In the genomic region with DNA sequence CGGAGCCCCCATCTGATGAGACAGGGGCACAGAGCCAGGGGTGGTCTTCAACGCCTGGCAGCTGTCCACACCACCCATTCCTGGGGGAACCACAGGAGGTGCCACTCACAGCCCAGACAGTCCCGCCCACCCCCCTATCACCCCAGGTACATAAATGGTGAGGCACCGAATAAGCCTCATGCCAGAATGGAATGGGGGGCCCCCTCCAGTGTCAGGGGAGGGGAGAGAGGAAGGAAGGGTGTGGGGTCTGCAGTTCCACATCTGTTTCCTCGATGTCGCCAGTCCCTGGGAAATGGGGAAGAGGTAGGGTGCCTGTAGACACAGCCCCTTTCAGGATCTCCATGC, we compare ENCODE assay signal across 11 cellular contexts. TPM values are rescaled to one million over a fixed set of nuclear protein-coding genes. Genes with fewer than 3 reads are reported as not detected.
DNase-seq lines count a peak whose midpoint lies in the region; ATAC-seq, FAIRE-seq and TF ChIP-seq lines count a peak whose summit lies in the region.
"Had no signal": no experiment of that assay in that cellular context is flagged by ENCODE, and none has a peak within 500 bp of the region (broad histone marks: within the 10 kb centered on the region; RNA-seq: fewer than 3 reads in every experiment).

No MANE protein-coding gene starts in this region.

- no peak for ATAC-seq in naive thymus-derived CD8-positive, alpha-beta T cell
- ATAC-seq in HG03439 (IDR thresholded peaks at IDR 0.05; ENCODE audit: unreplicated experiment), result no peak
- no peak for ATAC-seq in GM21737 (IDR thresholded peaks at IDR 0.05; ENCODE audit: unreplicated experiment)
- ATAC-seq in GM21367 (IDR thresholded peaks at IDR 0.05; ENCODE audit: unreplicated experiment), result no peak

- H3K4me1 Mint-ChIP-seq in naive thymus-derived CD8-positive, alpha-beta T cell, result peaks cover 32 to 69% (median 63%) of the 10 kb centered on the region in 4 donors

- H3K27me3 ChIP-seq in BLaER1 treated with 17β-estradiol and CSF1 and Interleukin-3, amounts not matched to agents 10 nM and 100 nM, result no peaks in the 10 kb centered on the region
- H3K27me3 ChIP-seq in colonic mucosa, result no peaks in the 10 kb centered on the region

- no peaks in the 10 kb centered on the region for H3K27me3 Mint-ChIP-seq in naive thymus-derived CD8-positive, alpha-beta T cell

- peak overlapping the region; percentile 85 to 95 (median 89); a peak in 21 of 22 replicates for H3K27ac ChIP-seq in BLaER1 treated with 17β-estradiol and CSF1 and Interleukin-3, amounts not matched to agents 10 nM and 100 nM
- H3K27ac ChIP-seq in KOPT-K1 (ENCODE audit: low read depth, low read length, poor library complexity, severe bottlenecking) (peak overlapping the region; percentile 97), colonic mucosa (peak overlapping the region; percentile 92)

- peaks cover 0 to 40% (median 20%) of the 10 kb centered on the region in 3 donors for H3K36me3 Mint-ChIP-seq in naive thymus-derived CD8-positive, alpha-beta T cell

- H3K4me3 Mint-ChIP-seq in naive thymus-derived CD8-positive, alpha-beta T cell, result peak overlapping the region; percentile 87 to 100 (median 92)

- H4K20me1 ChIP-seq in BLaER1 treated with 17β-estradiol and CSF1 and Interleukin-3, amounts not matched to agents 10 nM and 100 nM, result peaks cover 21 to 54% (median 30%) of the 10 kb centered on the region in 11 experiments

- peaks cover 23 to 45% (median 36%) of the 10 kb centered on the region in 11 experiments for H3K36me3 ChIP-seq in BLaER1 treated with 17β-estradiol and CSF1 and Interleukin-3, amounts not matched to agents 10 nM and 100 nM
- peaks cover 33% of the 10 kb centered on the region for H3K36me3 ChIP-seq in KOPT-K1 (ENCODE audit: insufficient read depth, low read length)
- H3K36me3 ChIP-seq in colonic mucosa, result peaks cover 3% of the 10 kb centered on the region

- no peak for TF ChIP-seq POLR2A in GM12892 (IDR thresholded peaks at IDR 0.05; ENCODE audit: low read depth, low read length)

- H3K9me3 Mint-ChIP-seq in naive thymus-derived CD8-positive, alpha-beta T cell, result peaks cover 0 to 2% (median 0%) of the 10 kb centered on the region in 9 donors

- H3K4me3 ChIP-seq in BLaER1 treated with 17β-estradiol and CSF1 and Interleukin-3, amounts not matched to agents 10 nM and 100 nM, result peak overlapping the region; percentile 70 to 94 (median 88)
- H3K4me3 ChIP-seq in colonic mucosa, result peak overlapping the region; percentile 93

- DNase-seq in colonic mucosa, result no peak
- no peak for DNase-seq in naive thymus-derived CD8-positive, alpha-beta T cell
- DNase-seq in GM12892 (ENCODE audit: insufficient read length), result no peak
- DNase-seq: SHP77 treated with DMSO at 0.1 percent for 48 hours had no signal

- H3K4me2 ChIP-seq in BLaER1 treated with 17β-estradiol and CSF1 and Interleukin-3, amounts not matched to agents 10 nM and 100 nM, result peak overlapping the region; percentile 94 to 100 (median 99)

- no peak for TF ChIP-seq CTCF in colonic mucosa (IDR thresholded peaks at IDR 0.05)

- H3K9ac ChIP-seq in BLaER1 treated with 17β-estradiol and CSF1 and Interleukin-3, amounts not matched to agents 10 nM and 100 nM, result peak overlapping the region; percentile 84 to 95 (median 91); a peak in 21 of 22 replicates
- H3K9ac ChIP-seq in colonic mucosa (ENCODE audit: low read depth in 2 of 2, low read length in 2 of 2), result peak overlapping the region; percentile 78 to 89

- H3K4me1 ChIP-seq in BLaER1 treated with 17β-estradiol and CSF1 and Interleukin-3, amounts not matched to agents 10 nM and 100 nM, result peaks cover 77 to 91% (median 84%) of the 10 kb centered on the region in 10 experiments
- H3K4me1 ChIP-seq in colonic mucosa, result peaks cover 20% of the 10 kb centered on the region

- H3K27ac Mint-ChIP-seq in naive thymus-derived CD8-positive, alpha-beta T cell, result peak overlapping the region; percentile 79 to 95 (median 92)

- intact Hi-C loops in colonic mucosa (cut with DNase I), result loop anchor here (5.0 kb wide), 1 partner anchor 45 kb away; no protein-coding TSS in a partner anchor

- POLR2A ChIA-PET in naive thymus-derived CD8-positive, alpha-beta T cell (lab: Charles Lee), result interaction anchor here (1.0 to 30.2 kb wide), 11 partner anchors 2 to 676 kb away, joined by 3 to 1112 read pairs (median 12); a partner anchor contains a TSS

- no peaks in the 10 kb centered on the region for H3K9me3 ChIP-seq in BLaER1 treated with 17β-estradiol and CSF1 and Interleukin-3, amounts not matched to agents 10 nM and 100 nM (replicated peaks in 1 of 11)
- H3K9me3 ChIP-seq in KOPT-K1 (ENCODE audit: insufficient read depth, low read length, poor library complexity, severe bottlenecking), result no peaks in the 10 kb centered on the region
- H3K9me3 ChIP-seq in colonic mucosa, result no peaks in the 10 kb centered on the region

- no peak for FAIRE-seq in GM12892 (lab: Jason Lieb, UNC)
- FAIRE-seq: D721Med had no signal

RNA-seq across cellular contexts. Expression of a gene that starts 1.7 kb away (rescaled TPM):
- 100 to 1,000 TPM; 108 to 159 TPM for total RNA-seq in colonic mucosa
- total RNA-seq in naive thymus-derived CD8-positive, alpha-beta T cell, result 100 to 1,000 TPM; 809 to 819 TPM
- 100 to 1,000 TPM; 186 to 253 (median 209) TPM for polyA plus RNA-seq in naive thymus-derived CD8-positive, alpha-beta T cell
- polyA plus RNA-seq in GM12892 (2012; ENCODE audit: missing spikeins), result 55.0 TPM

RNA-seq across cellular contexts. Expression of a gene that starts 3.7 kb away (rescaled TPM):
- 1 to 10 TPM; 5.3 to 5.4 TPM for total RNA-seq in colonic mucosa
- total RNA-seq in naive thymus-derived CD8-positive, alpha-beta T cell, result 100 to 1,000 TPM; 367 to 370 TPM
- polyA plus RNA-seq in naive thymus-derived CD8-positive, alpha-beta T cell, result 100 to 1,000 TPM in 1 of 3 donors, 10 to 100 TPM in 2; 62.5 to 141 (median 72.9) TPM
- 53.3 TPM for polyA plus RNA-seq in GM12892 (2012; ENCODE audit: missing spikeins)

RNA-seq across cellular contexts. Expression of a gene that starts 19.3 kb away (rescaled TPM):
- total RNA-seq in colonic mucosa, result under 1 TPM in 1 of 2 donors, not detected in 1; 0.20 TPM
- total RNA-seq in naive thymus-derived CD8-positive, alpha-beta T cell, result under 1 TPM in 1 of 2 experiments, not detected in 1; 0.60 TPM
- not detected for polyA plus RNA-seq in naive thymus-derived CD8-positive, alpha-beta T cell
- polyA plus RNA-seq in GM12892 (2012; ENCODE audit: missing spikeins), result 4.3 TPM
- total RNA-seq: HT1080 had no signal

RNA-seq across cellular contexts. Expression of a gene that starts 41.5 kb away (rescaled TPM):
- 100 to 1,000 TPM; 256 to 395 TPM for total RNA-seq in colonic mucosa
- total RNA-seq in naive thymus-derived CD8-positive, alpha-beta T cell, result 10 to 100 TPM; 58.1 to 66.6 TPM
- polyA plus RNA-seq in naive thymus-derived CD8-positive, alpha-beta T cell, result 100 to 1,000 TPM in 1 of 3 donors, 10 to 100 TPM in 2; 88.4 to 108 (median 92.1) TPM
- 166 TPM for polyA plus RNA-seq in GM12892 (2012; ENCODE audit: missing spikeins)

RNA-seq across cellular contexts. Expression of a gene that starts 60.0 kb away (rescaled TPM):
- 100 to 1,000 TPM in 1 of 2 donors, 10 to 100 TPM in 1; 37.7 to 135 TPM for total RNA-seq in colonic mucosa
- total RNA-seq in naive thymus-derived CD8-positive, alpha-beta T cell, result not detected
- polyA plus RNA-seq in naive thymus-derived CD8-positive, alpha-beta T cell, result 1 to 10 TPM in 1 of 3 donors, under 1 TPM in 1, not detected in 1; 0.18 to 1.1 TPM
- polyA plus RNA-seq in GM12892 (2012; ENCODE audit: missing spikeins), result 49.8 TPM

Comparison
In these comparisons a context has a peak if more than half of its experiments do, and no peak if none do; other contexts are left out.
1. RNA of a gene that starts 1.7 kb away (total RNA-seq): 809 to 819 TPM in naive thymus-derived CD8-positive, alpha-beta T cell; 108 to 159 TPM in colonic mucosa; every median in the first group is over 4 times any median in the second.
2. RNA of a gene that starts 3.7 kb away (total RNA-seq): 367 to 370 TPM in naive thymus-derived CD8-positive, alpha-beta T cell; 5.3 to 5.4 TPM in colonic mucosa; every median in the first group is over 10 times any median in the second.
3. Peak in every context shown above with its lines, with median percentiles within 50 percentile points of each other: H3K27ac ChIP-seq.